Comparison of ENCODE assay signal across 8 cellular contexts in genomic region chr4:38664704-38665401, GRCh38. TPM values are rescaled to one million over a fixed set of nuclear protein-coding genes. Genes with fewer than 3 reads are reported as not detected.
DNase-seq lines count a peak whose midpoint lies in the region; ATAC-seq, FAIRE-seq and TF ChIP-seq lines count a peak whose summit lies in the region.

No MANE protein-coding gene starts in this region.

- in situ Hi-C loops in Panc1 (cut with HindIII; ENCODE audit: low pct_unique_long_range_greater_than_20kb, low sequenced_read_pairs): no loop called here

- no peaks in the 10 kb centered on the region for H3K27me3 Mint-ChIP-seq in CD8-positive, alpha-beta T cell (ENCODE audit: low read depth)
- H3K27me3 Mint-ChIP-seq in activated naive CD8-positive, alpha-beta T cell treated with anti-CD3 and anti-CD28 coated beads, Interleukin-2, amount 50 U/mL, for 24 hours: no peaks in the 10 kb centered on the region

- peaks cover 16% of the 10 kb centered on the region for H3K36me3 Mint-ChIP-seq in CD8-positive, alpha-beta T cell
- no peaks in the 10 kb centered on the region for H3K36me3 Mint-ChIP-seq in activated naive CD8-positive, alpha-beta T cell treated with anti-CD3 and anti-CD28 coated beads, Interleukin-2, amount 50 U/mL, for 24 hours (ENCODE audit: low read depth)

- H3K4me1 ChIP-seq in CD8-positive, alpha-beta T cell (ENCODE audit: insufficient read depth, low read length): peaks cover 60% of the 10 kb centered on the region
- H3K4me1 ChIP-seq in Panc1 (ENCODE audit: control insufficient read depth, insufficient read depth, low read length) (peaks cover 32% of the 10 kb centered on the region), heart right ventricle (peaks cover 5 to 62% (median 52%) of the 10 kb centered on the region in 9 donors), pancreas (peaks cover 9 to 32% (median 28%) of the 10 kb centered on the region in 3 donors)

- H3K4me3 ChIP-seq in CD8-positive, alpha-beta T cell (ENCODE audit: low read depth, low read length): peak overlapping the region; percentile 84
- H3K4me3 ChIP-seq in Panc1 (ENCODE audit: low read depth in 2 of 2, low read length in 2 of 2): peak overlapping the region; percentile 66 to 81
- peak overlapping the region; percentile 72 to 94 (median 90) for H3K4me3 ChIP-seq in heart right ventricle
- peak overlapping the region; percentile 74 to 98 (median 87) for H3K4me3 ChIP-seq in pancreas

- FAIRE-seq in pancreas (lab: Jason Lieb, UNC): no peak

- 0 to 1% methylated on average over 38 to 48 of the region's 53 CpGs for WGBS in heart right ventricle, 2 donors
- 0 to 1% methylated on average over 19 to 53 of the region's 53 CpGs for WGBS in pancreas, 2 donors

- CTCF ChIA-PET in CD8-positive, alpha-beta T cell (lab: Charles Lee): interaction anchor here (0.6 to 2.7 kb wide), 4 partner anchors 10 to 485 kb away, joined by 3 to 24 read pairs (median 4); no protein-coding TSS in a partner anchor
- CTCF ChIA-PET in Panc1 (lab: Charles Lee): no interaction called here

- POLR2A ChIA-PET in CD8-positive, alpha-beta T cell (lab: Charles Lee): interaction anchor here (0.9 to 2.8 kb wide), 5 partner anchors 9 to 355 kb away, joined by 3 to 23 read pairs (median 3); no protein-coding TSS in a partner anchor
- POLR2A ChIA-PET in Panc1 (lab: Charles Lee): no interaction called here

- intact Hi-C loops in CD8-positive, alpha-beta T cell (cut with DNase I, micrococcal nuclease): loop anchor here (5.0 to 10.0 kb wide), 9 partner anchors 38 to 1620 kb away; partner anchors contain the start of genes PGM2 (in 1 of the 2), RELL1 (in 1 of the 2), RHOH (in 1 of the 2) and TMEM156 (in 1 of the 2)
- intact Hi-C loops in Panc1 (cut with micrococcal nuclease; ENCODE audit: unreplicated experiment): no loop called here
- intact Hi-C loops in heart right ventricle (cut with DNase I): loop anchor here in 2 of 10 donors (2.0 kb wide), 1 partner anchor 346 kb away; no protein-coding TSS in a partner anchor
- intact Hi-C loops in pancreas (cut with DNase I): loop anchor here in 1 of 3 donors (10.0 kb wide), 1 partner anchor 280 kb away; no protein-coding TSS in a partner anchor

- no peaks in the 10 kb centered on the region for H3K9me3 ChIP-seq in CD8-positive, alpha-beta T cell (ENCODE audit: low read length)
- no peaks in the 10 kb centered on the region for H3K9me3 ChIP-seq in Panc1 (ENCODE audit: control insufficient read depth, insufficient read depth, low read depth, low read length)
- no peaks in the 10 kb centered on the region for H3K9me3 ChIP-seq in heart right ventricle
- no peaks in the 10 kb centered on the region for H3K9me3 ChIP-seq in pancreas

- no peak for TF ChIP-seq CTCF in CD8-positive, alpha-beta T cell (IDR thresholded peaks at IDR 0.05)
- TF ChIP-seq CTCF in Panc1 (IDR thresholded peaks at IDR 0.05) (no peak), heart right ventricle (IDR thresholded peaks at IDR 0.05) (no peak), pancreas (IDR thresholded peaks at IDR 0.05) (no peak)

- no peaks in the 10 kb centered on the region for H3K9me3 Mint-ChIP-seq in CD8-positive, alpha-beta T cell
- H3K9me3 Mint-ChIP-seq in activated naive CD8-positive, alpha-beta T cell treated with anti-CD3 and anti-CD28 coated beads, Interleukin-2, amount 50 U/mL, for 24 hours: peaks cover 5% of the 10 kb centered on the region

- no peak for ATAC-seq in CD8-positive, alpha-beta T cell
- ATAC-seq in Panc1 (peak; percentile 14), heart right ventricle (peak in 7 of 8 donors; percentile 1 to 37 (median 20)), pancreas (peak; percentile 24 to 34 (median 32))
- ATAC-seq in activated naive CD8-positive, alpha-beta T cell treated with anti-CD3 and anti-CD28 coated beads, Interleukin-2, amount 50 U/mL, for 24 hours: no peak
- ATAC-seq in activated CD4-positive, CD25-positive, alpha-beta regulatory T cell treated with anti-CD3 and anti-CD28 coated beads, Interleukin-2, amount 50 U/mL, for 24 hours: no peak

- H3K36me3 ChIP-seq in CD8-positive, alpha-beta T cell (ENCODE audit: insufficient read depth, low read length): no peaks in the 10 kb centered on the region
- H3K36me3 ChIP-seq in Panc1 (ENCODE audit: control insufficient read depth, insufficient read depth, low read length) (peaks cover 2% of the 10 kb centered on the region; the same call in 1 of the 2 replicates), heart right ventricle (no peaks in the 10 kb centered on the region), pancreas (no peaks in the 10 kb centered on the region)

- BruUV-seq in Panc1 (replicated peaks; lab: Mats Ljungman, UMichigan): no TSS peak

- H3K4me3 Mint-ChIP-seq in CD8-positive, alpha-beta T cell: peak overlapping the region; percentile 99
- peak overlapping the region; percentile 87 for H3K4me3 Mint-ChIP-seq in activated naive CD8-positive, alpha-beta T cell treated with anti-CD3 and anti-CD28 coated beads, Interleukin-2, amount 50 U/mL, for 24 hours

- peak overlapping the region; percentile 93 for H3K27ac ChIP-seq in CD8-positive, alpha-beta T cell (ENCODE audit: low read depth, low read length)
- peak overlapping the region; percentile 61 for H3K27ac ChIP-seq in Panc1 (ENCODE audit: low read length)
- peak overlapping the region; percentile 94 to 100 (median 99) for H3K27ac ChIP-seq in heart right ventricle
- H3K27ac ChIP-seq in pancreas: peak overlapping the region; percentile 93 to 99 (median 98)

- DNase-seq in CD8-positive, alpha-beta T cell: peak in 5 of 7 experiments; percentile 41 to 76 (median 60)
- DNase-seq in HT1080 (ENCODE audit: low read depth) (peak; percentile 50), Panc1 (ENCODE audit: low read depth, low spot score) (no peak), heart right ventricle (peak; percentile 64 to 66), pancreas (peak; percentile 66 to 88 (median 76)), OCI-M2 (lab: John Stamatoyannopoulos, UW; ENCODE audit: unreplicated experiment) (no peak)
- DNase-seq in activated naive CD8-positive, alpha-beta T cell treated with anti-CD3 and anti-CD28 coated beads, Interleukin-2, amount 50 U/mL, for 24 hours: peak; percentile 43

- H3K27me3 ChIP-seq in CD8-positive, alpha-beta T cell (ENCODE audit: insufficient read depth, low read length): no peaks in the 10 kb centered on the region
- no peaks in the 10 kb centered on the region for H3K27me3 ChIP-seq in Panc1 (ENCODE audit: control insufficient read depth, insufficient read depth, low read length)
- no peaks in the 10 kb centered on the region for H3K27me3 ChIP-seq in heart right ventricle
- H3K27me3 ChIP-seq in pancreas: no peaks in the 10 kb centered on the region

- H3K27ac Mint-ChIP-seq in CD8-positive, alpha-beta T cell: peak overlapping the region; percentile 98
- peak overlapping the region; percentile 84 for H3K27ac Mint-ChIP-seq in activated naive CD8-positive, alpha-beta T cell treated with anti-CD3 and anti-CD28 coated beads, Interleukin-2, amount 50 U/mL, for 24 hours

- H3K4me1 Mint-ChIP-seq in CD8-positive, alpha-beta T cell (ENCODE audit: low read depth): peaks cover 68% of the 10 kb centered on the region
- H3K4me1 Mint-ChIP-seq in activated naive CD8-positive, alpha-beta T cell treated with anti-CD3 and anti-CD28 coated beads, Interleukin-2, amount 50 U/mL, for 24 hours: peaks cover 75% of the 10 kb centered on the region

RNA-seq across cellular contexts. Expression of gene KLF3, which starts 0.9 kb away (rescaled TPM):
- total RNA-seq in CD8-positive, alpha-beta T cell: 100 to 1,000 TPM; 181 to 194 TPM
- total RNA-seq in HT1080 (2014; rRNA removed; shearing (Covaris generic)): 6.3 and 7.9 TPM in 2 replicates
- polyA plus RNA-seq in HT1080 (2015; cell fraction: cytosol; rRNA removed): 18.5 and 23.6 TPM in 2 replicates
- polyA plus RNA-seq in HT1080 (2015; cell fraction: nucleus; rRNA removed): 18.5 and 20.1 TPM in 2 replicates
- total RNA-seq in Panc1 (2021; ENCODE audit: unreplicated experiment) (14.4 TPM), heart right ventricle (10 to 100 TPM; 14.1 to 25.1 (median 20.0) TPM), pancreas (10 to 100 TPM; 19.8 to 33.4 (median 28.6) TPM)
- polyA plus RNA-seq in Panc1 (2012; ENCODE audit: insufficient read length): 5.5 TPM
- polyA plus RNA-seq in heart right ventricle (10 to 100 TPM in 1 of 2 donors, 1 to 10 TPM in 1; 9.9 to 11.4 TPM), pancreas (10 to 100 TPM in 1 of 2 donors, 1 to 10 TPM in 1; 8.7 to 11.2 TPM)

Comparison
In these comparisons a context has a peak if more than half of its experiments do, and no peak if none do; other contexts are left out.
1. ATAC-seq: peak in Panc1 (single experiment), heart right ventricle (7 of 8) and pancreas (4 of 4); none in CD8-positive, alpha-beta T cell (single experiment), activated naive CD8-positive, alpha-beta T cell treated with anti-CD3 and anti-CD28 coated beads, Interleukin-2, amount 50 U/mL, for 24 hours (single experiment) and activated CD4-positive, CD25-positive, alpha-beta regulatory T cell treated with anti-CD3 and anti-CD28 coated beads, Interleukin-2, amount 50 U/mL, for 24 hours (0 of 2).
2. DNase-seq: peak in CD8-positive, alpha-beta T cell (5 of 7), HT1080 (single experiment), activated naive CD8-positive, alpha-beta T cell treated with anti-CD3 and anti-CD28 coated beads, Interleukin-2, amount 50 U/mL, for 24 hours (single experiment), heart right ventricle (2 of 2) and pancreas (6 of 6); none in Panc1 (single experiment) and OCI-M2 (single experiment).
3. RNA of gene KLF3, which starts 0.9 kb away (total RNA-seq): 181 to 194 TPM in CD8-positive, alpha-beta T cell; 19.8 to 33.4 TPM in pancreas, 14.1 to 25.1 TPM in heart right ventricle, 14.4 TPM in Panc1 (single experiment) and 6.3 to 7.9 TPM in HT1080; every median in the first group is over 4 times any median in the second.
4. Peak in every context shown above with its lines, with median percentiles within 50 percentile points of each other: H3K27ac ChIP-seq and H3K4me3 ChIP-seq.